ENCODE assay signal across 1 cellular context in the genomic region with DNA sequence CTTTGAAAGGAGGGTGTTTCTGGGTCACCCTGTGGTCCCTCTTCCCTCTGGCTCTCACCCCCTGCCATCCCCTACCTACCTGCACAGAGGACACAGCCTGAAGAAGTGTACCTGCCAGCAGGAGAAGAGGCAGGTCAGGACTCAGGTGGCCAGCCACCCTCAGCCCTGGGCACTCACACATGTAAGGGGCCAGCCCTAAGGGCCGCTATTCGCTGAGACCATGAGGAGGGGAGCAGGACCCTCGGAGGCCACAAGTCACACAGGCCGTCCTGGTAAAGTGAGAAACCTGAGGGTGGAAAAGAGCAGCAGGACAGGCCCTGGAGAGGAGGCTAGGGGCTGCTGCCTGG.
TF ChIP-seq lines count a peak whose summit lies in the region.

No MANE protein-coding gene starts in this region.

TF ChIP-seq in K562, 482 proteins besides CTCF, POLR2A, EP300 and RAD21 (continued from another document):
- TF ChIP-seq, protein P1, sequence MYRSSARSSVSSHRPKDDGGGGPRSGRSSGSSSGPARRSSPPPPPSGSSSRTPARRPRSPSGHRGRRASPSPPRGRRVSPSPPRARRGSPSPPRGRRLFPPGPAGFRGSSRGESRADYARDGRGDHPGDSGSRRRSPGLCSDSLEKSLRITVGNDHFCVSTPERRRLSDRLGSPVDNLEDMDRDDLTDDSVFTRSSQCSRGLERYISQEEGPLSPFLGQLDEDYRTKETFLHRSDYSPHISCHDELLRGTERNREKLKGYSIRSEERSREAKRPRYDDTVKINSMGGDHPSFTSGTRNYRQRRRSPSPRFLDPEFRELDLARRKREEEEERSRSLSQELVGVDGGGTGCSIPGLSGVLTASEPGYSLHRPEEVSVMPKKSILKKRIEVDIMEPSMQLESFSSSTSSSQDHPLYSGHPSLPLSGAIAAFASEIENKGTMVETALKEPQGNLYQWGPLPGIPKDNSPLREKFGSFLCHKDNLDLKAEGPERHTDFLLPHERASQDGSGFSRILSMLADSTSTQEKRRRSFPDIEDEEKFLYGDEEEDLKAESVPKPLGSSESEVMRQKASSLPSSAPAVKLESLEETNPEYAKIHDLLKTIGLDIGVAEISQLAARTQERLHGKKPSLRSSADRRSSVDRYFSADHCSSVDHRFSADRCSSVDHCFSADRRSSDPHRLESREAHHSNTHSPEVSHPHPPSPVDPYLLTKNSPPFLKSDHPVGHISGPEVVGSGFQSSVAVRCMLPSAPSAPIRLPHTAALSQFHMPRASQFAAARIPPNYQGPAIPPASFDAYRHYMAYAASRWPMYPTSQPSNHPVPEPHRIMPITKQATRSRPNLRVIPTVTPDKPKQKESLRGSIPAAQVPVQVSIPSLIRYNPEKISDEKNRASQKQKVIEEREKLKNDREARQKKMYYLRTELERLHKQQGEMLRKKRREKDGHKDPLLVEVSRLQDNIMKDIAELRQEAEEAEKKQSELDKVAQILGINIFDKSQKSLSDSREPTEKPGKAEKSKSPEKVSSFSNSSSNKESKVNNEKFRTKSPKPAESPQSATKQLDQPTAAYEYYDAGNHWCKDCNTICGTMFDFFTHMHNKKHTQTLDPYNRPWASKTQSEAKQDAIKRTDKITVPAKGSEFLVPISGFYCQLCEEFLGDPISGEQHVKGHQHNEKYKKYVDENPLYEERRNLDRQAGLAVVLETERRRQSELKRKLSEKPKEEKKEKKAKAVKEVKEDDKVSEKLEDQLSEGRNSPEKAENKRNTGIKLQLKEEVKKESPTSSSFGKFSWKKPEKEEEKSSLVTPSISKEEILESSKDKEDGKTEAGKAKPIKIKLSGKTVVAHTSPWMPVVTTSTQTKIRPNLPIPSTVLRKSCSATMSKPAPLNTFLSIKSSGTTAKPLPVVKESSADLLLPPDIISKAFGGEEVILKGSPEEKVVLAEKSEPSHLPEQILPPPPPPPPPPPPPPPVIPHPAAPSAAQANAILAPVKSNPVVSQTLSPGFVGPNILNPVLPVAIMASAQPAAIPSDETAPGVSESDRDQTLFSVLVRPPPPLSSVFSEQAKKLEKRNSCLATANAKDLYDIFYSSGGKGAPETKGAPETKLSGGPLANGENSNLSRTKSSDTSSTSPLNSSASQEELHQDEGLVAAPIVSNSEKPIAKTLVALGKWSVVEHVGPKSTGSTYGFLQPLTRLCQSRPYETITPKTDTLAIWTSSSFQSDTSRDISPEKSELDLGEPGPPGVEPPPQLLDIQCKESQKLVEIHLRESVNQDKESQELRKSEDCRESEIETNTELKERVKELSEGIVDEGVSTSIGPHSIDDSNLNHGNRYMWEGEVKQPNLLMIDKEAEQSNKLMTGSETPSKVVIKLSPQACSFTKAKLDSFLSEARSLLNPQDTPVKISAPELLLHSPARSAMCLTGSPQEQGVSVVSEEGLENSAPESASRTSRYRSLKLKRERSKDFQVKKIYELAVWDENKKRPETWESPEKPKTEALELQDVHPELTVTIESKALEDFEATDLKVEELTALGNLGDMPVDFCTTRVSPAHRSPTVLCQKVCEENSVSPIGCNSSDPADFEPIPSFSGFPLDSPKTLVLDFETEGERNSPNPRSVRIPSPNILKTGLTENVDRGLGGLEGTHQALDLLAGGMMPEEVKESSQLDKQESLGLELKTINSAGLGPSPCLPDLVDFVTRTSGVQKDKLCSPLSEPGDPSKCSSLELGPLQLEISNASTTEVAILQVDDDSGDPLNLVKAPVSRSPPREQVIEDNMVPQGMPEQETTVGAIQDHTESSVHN (IDR thresholded peaks at IDR 0.05; ENCODE audit: borderline replicate concordance in 1 of 2, low read depth in 1 of 2), result no peak
- TF ChIP-seq, protein P2, sequence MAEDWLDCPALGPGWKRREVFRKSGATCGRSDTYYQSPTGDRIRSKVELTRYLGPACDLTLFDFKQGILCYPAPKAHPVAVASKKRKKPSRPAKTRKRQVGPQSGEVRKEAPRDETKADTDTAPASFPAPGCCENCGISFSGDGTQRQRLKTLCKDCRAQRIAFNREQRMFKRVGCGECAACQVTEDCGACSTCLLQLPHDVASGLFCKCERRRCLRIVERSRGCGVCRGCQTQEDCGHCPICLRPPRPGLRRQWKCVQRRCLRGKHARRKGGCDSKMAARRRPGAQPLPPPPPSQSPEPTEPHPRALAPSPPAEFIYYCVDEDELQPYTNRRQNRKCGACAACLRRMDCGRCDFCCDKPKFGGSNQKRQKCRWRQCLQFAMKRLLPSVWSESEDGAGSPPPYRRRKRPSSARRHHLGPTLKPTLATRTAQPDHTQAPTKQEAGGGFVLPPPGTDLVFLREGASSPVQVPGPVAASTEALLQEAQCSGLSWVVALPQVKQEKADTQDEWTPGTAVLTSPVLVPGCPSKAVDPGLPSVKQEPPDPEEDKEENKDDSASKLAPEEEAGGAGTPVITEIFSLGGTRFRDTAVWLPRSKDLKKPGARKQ (CRISPR knock-in tag; IDR thresholded peaks at IDR 0.05), result no peak
- TF ChIP-seq IFI16 (CRISPR knock-in tag; IDR thresholded peaks at IDR 0.05) (peak; percentile 36; the same call in 1 of the 2 replicates), TCF7L2 (IDR thresholded peaks at IDR 0.05; ENCODE audit: low read depth, low read length) (no peak)
TF ChIP-seq in K562: peak in this region for 9.
